18 cellular contexts compared by ENCODE assay signal in the genomic region with DNA sequence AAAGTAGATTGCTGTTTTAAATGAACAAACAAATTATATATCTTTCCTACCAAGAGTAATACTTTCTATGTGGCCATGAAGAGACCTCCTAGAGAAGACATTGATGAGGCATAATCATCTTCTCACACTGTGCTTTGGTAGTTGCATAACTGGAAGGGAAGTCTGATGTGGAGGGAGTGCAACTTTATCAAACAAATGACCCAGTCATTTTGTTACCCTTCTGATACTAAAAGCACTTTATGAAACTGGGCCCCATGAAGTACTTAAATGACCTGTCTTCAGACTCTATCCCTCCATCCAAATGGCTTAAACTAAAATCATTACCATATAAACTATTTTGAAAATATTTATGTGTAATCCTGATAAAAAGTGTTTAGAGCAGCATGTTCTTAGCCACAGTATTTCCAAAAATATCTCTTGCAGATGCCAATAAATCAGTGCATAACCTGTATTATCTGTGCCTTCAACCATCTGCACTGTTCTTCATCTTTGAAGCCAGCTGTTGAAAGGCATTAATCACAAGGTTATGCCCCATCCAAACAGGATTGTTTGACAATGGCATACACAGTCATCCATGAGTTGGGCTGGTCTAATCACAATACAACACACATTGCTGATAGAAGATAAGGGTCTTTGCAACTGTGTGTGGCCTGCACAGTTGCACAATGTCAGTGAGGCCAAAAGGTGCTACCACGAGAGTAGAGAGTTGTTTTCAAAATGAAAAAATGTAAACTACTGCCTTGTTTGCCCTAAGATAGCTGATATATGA. TPM values are rescaled to one million over a fixed set of nuclear protein-coding genes. Genes with fewer than 3 reads are reported as not detected.
DNase-seq lines count a peak whose midpoint lies in the region; ATAC-seq and TF ChIP-seq lines count a peak whose summit lies in the region.
"Had no signal": no experiment of that assay in that cellular context is flagged by ENCODE, and none has a peak within 500 bp of the region (broad histone marks: within the 10 kb centered on the region; RNA-seq: fewer than 3 reads in every experiment).

No MANE protein-coding gene starts in this region.

- no peak overlapping the region for H3K4me3 Mint-ChIP-seq in activated T-cell treated with anti-CD3 and anti-CD28 coated beads, Interleukin-2, amount 50 U/mL, for 72 hours
- no peak overlapping the region for H3K4me3 Mint-ChIP-seq in T-helper 2 cell treated with Interferon-gamma antibody and Interleukin-4, amounts not matched to agents 5 μg/mL and 100 μg/mL, for 36 hours
- H3K4me3 Mint-ChIP-seq: endodermal cell, nephron had no signal

- no peak overlapping the region for H2AFZ ChIP-seq in smooth muscle cell (ENCODE audit: low read depth)

- H3K27ac Mint-ChIP-seq in activated T-cell treated with anti-CD3 and anti-CD28 coated beads, Interleukin-2, amount 50 U/mL, for 72 hours, result no peak overlapping the region
- H3K27ac Mint-ChIP-seq in T-helper 2 cell treated with Interferon-gamma antibody and Interleukin-4, amounts not matched to agents 5 μg/mL and 100 μg/mL, for 36 hours, result no peak overlapping the region
- H3K27ac Mint-ChIP-seq: endodermal cell, nephron had no signal

- no peak for TF ChIP-seq CTCF in smooth muscle cell (IDR thresholded peaks at IDR 0.05; ENCODE audit: borderline replicate concordance, insufficient read depth, poor library complexity, severe bottlenecking)

- no peak overlapping the region for H3K4me3 ChIP-seq in smooth muscle cell
- H3K4me3 ChIP-seq: A549, upper lobe of right lung had no signal

- H3K9ac ChIP-seq in smooth muscle cell (ENCODE audit: low read depth), result no peak overlapping the region

- WGBS in smooth muscle cell (ENCODE audit: low lambda C conversion rate), result 48% methylated on average over 1 of the region's 1 CpG

- DNase-seq in activated T-cell treated with anti-CD3 and anti-CD28 coated beads, Interleukin-2, amount 50 U/mL, for 72 hours, result no peak
- no peak for DNase-seq in activated T-cell treated with anti-CD3 and anti-CD28 coated beads, Interleukin-2, amount 50 U/mL, for 1 hour
- DNase-seq in smooth muscle cell (lab: John Stamatoyannopoulos, UW; ENCODE audit: unreplicated experiment), result no peak
- DNase-seq in T-helper 2 cell treated with Interferon-gamma antibody and Interleukin-4, amounts not matched to agents 5 μg/mL and 100 μg/mL, for 36 hours (ENCODE audit: low spot score), result no peak
- no peak for DNase-seq in effector CD4-positive, alpha-beta T cell
- DNase-seq: activated T-cell treated with anti-CD3 and anti-CD28 coated beads, Interleukin-2, amount 50 U/mL, for 48 hours; endodermal cell; glutamatergic neuron; NCI-H1092; SIG-M5; upper lobe of right lung had no signal

- peak; percentile 70 to 81 for ATAC-seq in activated T-cell treated with anti-CD3 and anti-CD28 coated beads, Interleukin-2, amount 50 U/mL, for 72 hours (replicated peaks in 1 of 2)
- ATAC-seq in HG02642 (IDR thresholded peaks at IDR 0.05; ENCODE audit: poor library complexity, unreplicated experiment), result peak; percentile 65
- ATAC-seq in HG03571 (IDR thresholded peaks at IDR 0.05; ENCODE audit: unreplicated experiment), result peak; percentile 47
- ATAC-seq in GM21825 (IDR thresholded peaks at IDR 0.05; ENCODE audit: unreplicated experiment), result no peak
- ATAC-seq: A549; activated CD4-positive, CD25-positive, alpha-beta regulatory T cell treated with anti-CD3 and anti-CD28 coated beads, Interleukin-2, amount 50 U/mL, for 24 hours; left lobe of liver; upper lobe of right lung had no signal

- peaks cover 16% of the 10 kb centered on the region for H3K4me1 Mint-ChIP-seq in activated T-cell treated with anti-CD3 and anti-CD28 coated beads, Interleukin-2, amount 50 U/mL, for 72 hours (ENCODE audit: low read depth)
- peaks cover 24% of the 10 kb centered on the region for H3K4me1 Mint-ChIP-seq in T-helper 2 cell treated with Interferon-gamma antibody and Interleukin-4, amounts not matched to agents 5 μg/mL and 100 μg/mL, for 36 hours (ENCODE audit: low read depth)
- H3K4me1 Mint-ChIP-seq: nephron had no signal

- H3K36me3 ChIP-seq in smooth muscle cell (ENCODE audit: low read depth), result no peaks in the 10 kb centered on the region
- H3K36me3 ChIP-seq: upper lobe of right lung had no signal

- peak overlapping the region; percentile 17 for H3K4me2 ChIP-seq in smooth muscle cell
- H3K4me2 ChIP-seq: A549 had no signal

- H3F3A ChIP-seq in smooth muscle cell (ENCODE audit: low read depth), result no peaks in the 10 kb centered on the region

- no peaks in the 10 kb centered on the region for H3K9me3 ChIP-seq in smooth muscle cell (replicated peaks; ENCODE audit: low read depth)
- H3K9me3 ChIP-seq: A549, upper lobe of right lung had no signal

- no peak overlapping the region for H3K27ac ChIP-seq in smooth muscle cell (ENCODE audit: low read depth)
- H3K27ac ChIP-seq: A549, upper lobe of right lung had no signal

- H3K9me3 Mint-ChIP-seq in activated T-cell treated with anti-CD3 and anti-CD28 coated beads, Interleukin-2, amount 50 U/mL, for 72 hours, result no peaks in the 10 kb centered on the region
- no peaks in the 10 kb centered on the region for H3K9me3 Mint-ChIP-seq in T-helper 2 cell treated with Interferon-gamma antibody and Interleukin-4, amounts not matched to agents 5 μg/mL and 100 μg/mL, for 36 hours
- H3K9me3 Mint-ChIP-seq: endodermal cell had no signal

- no peaks in the 10 kb centered on the region for H4K20me1 ChIP-seq in smooth muscle cell (ENCODE audit: low read depth)

- no peaks in the 10 kb centered on the region for H3K36me3 Mint-ChIP-seq in activated T-cell treated with anti-CD3 and anti-CD28 coated beads, Interleukin-2, amount 50 U/mL, for 72 hours (ENCODE audit: insufficient read depth in 2 of 2)
- H3K36me3 Mint-ChIP-seq in T-helper 2 cell treated with Interferon-gamma antibody and Interleukin-4, amounts not matched to agents 5 μg/mL and 100 μg/mL, for 36 hours (ENCODE audit: low read depth), result no peaks in the 10 kb centered on the region

- H3K27me3 Mint-ChIP-seq in activated T-cell treated with anti-CD3 and anti-CD28 coated beads, Interleukin-2, amount 50 U/mL, for 72 hours (ENCODE audit: low read depth), result no peaks in the 10 kb centered on the region
- peaks cover 14% of the 10 kb centered on the region for H3K27me3 Mint-ChIP-seq in T-helper 2 cell treated with Interferon-gamma antibody and Interleukin-4, amounts not matched to agents 5 μg/mL and 100 μg/mL, for 36 hours (ENCODE audit: low read depth)

- H3K79me2 ChIP-seq in smooth muscle cell (ENCODE audit: low read depth), result no peaks in the 10 kb centered on the region

- no peaks in the 10 kb centered on the region for H3K27me3 ChIP-seq in smooth muscle cell (ENCODE audit: low read depth)
- H3K27me3 ChIP-seq: upper lobe of right lung had no signal

- H3K4me1 ChIP-seq in smooth muscle cell (ENCODE audit: low read depth), result no peaks in the 10 kb centered on the region
- H3K4me1 ChIP-seq: A549, upper lobe of right lung had no signal

RNA-seq across cellular contexts. Expression of a gene that starts 31.9 kb away (rescaled TPM):
- total RNA-seq in activated T-cell treated with anti-CD3 and anti-CD28 coated beads, Interleukin-2, amount 50 U/mL, for 72 hours, result 10 to 100 TPM; 19.5 to 22.2 TPM
- 23.4 and 24.5 TPM in 2 replicates for total RNA-seq in smooth muscle cell
- 4.1 and 5.5 TPM in 2 replicates for polyA plus RNA-seq in smooth muscle cell
